ENCODE assay signal across 12 cellular contexts in genomic region chr7:150801242-150801945, GRCh38. TPM values are rescaled to one million over a fixed set of nuclear protein-coding genes. Genes with fewer than 3 reads are reported as not detected.
DNase-seq lines count a peak whose midpoint lies in the region; ATAC-seq and TF ChIP-seq lines count a peak whose summit lies in the region.
"Had no signal": no experiment of that assay in that cellular context is flagged by ENCODE, and none has a peak within 500 bp of the region (broad histone marks: within the 10 kb centered on the region; RNA-seq: fewer than 3 reads in every experiment).

No MANE protein-coding gene starts in this region.

- H3K27me3 Mint-ChIP-seq in activated T-cell treated with anti-CD3 and anti-CD28 coated beads, Interleukin-2, amount 50 U/mL, for 72 hours (ENCODE audit: low read depth) = peaks cover 48% of the 10 kb centered on the region
- H3K27me3 Mint-ChIP-seq in type B pancreatic cell = peaks cover 66% of the 10 kb centered on the region

- peaks cover under 1 to 7% of the 10 kb centered on the region in 2 donors for H3K9me3 Mint-ChIP-seq in activated T-cell treated with anti-CD3 and anti-CD28 coated beads, Interleukin-2, amount 50 U/mL, for 72 hours
- peaks cover 5% of the 10 kb centered on the region for H3K9me3 Mint-ChIP-seq in type B pancreatic cell

- no peak for DNase-seq in activated T-cell treated with anti-CD3 and anti-CD28 coated beads, Interleukin-2, amount 50 U/mL, for 72 hours
- DNase-seq in activated T-cell treated with anti-CD3 and anti-CD28 coated beads, Interleukin-2, amount 50 U/mL, for 48 hours = no peak
- DNase-seq in type B pancreatic cell (ENCODE audit: extremely low spot score, unreplicated experiment) (no peak), A172 (ENCODE audit: low spot score) (no peak), ureter (ENCODE audit: low spot score) (no peak)
- no peak for DNase-seq in activated CD8-positive, alpha-beta memory T cell treated with anti-CD3 and anti-CD28 coated beads, Interleukin-2, amount 50 U/mL, for 4 hours
- DNase-seq: Kasumi-1, PC-9 had no signal

- TF ChIP-seq CTCF in type B pancreatic cell (conservative IDR thresholded peaks at IDR 0.05) = no peak

- H3K4me1 ChIP-seq in esophagus (ENCODE audit: control insufficient read depth in 2 of 2, insufficient read depth in 2 of 2, low read length in 1 of 2) = no peaks in the 10 kb centered on the region
- peaks cover 15% of the 10 kb centered on the region for H3K4me1 ChIP-seq in mucosa of stomach (ENCODE audit: control insufficient read depth, insufficient read depth, low read length)

- H3K4me3 ChIP-seq in esophagus (ENCODE audit: low read depth in 1 of 2, low read length in 2 of 2) = peak overlapping the region; percentile 39 to 61
- no peak overlapping the region for H3K4me3 ChIP-seq in mucosa of stomach (ENCODE audit: low read length)
- H3K4me3 ChIP-seq: PC-9 had no signal

- H3K36me3 ChIP-seq in esophagus (ENCODE audit: control insufficient read depth in 2 of 2, insufficient read depth in 2 of 2, low read length in 1 of 2) = no peaks in the 10 kb centered on the region
- H3K36me3 ChIP-seq in mucosa of stomach (ENCODE audit: control insufficient read depth, insufficient read depth, low read length) = no peaks in the 10 kb centered on the region

- H3K4me3 Mint-ChIP-seq in activated T-cell treated with anti-CD3 and anti-CD28 coated beads, Interleukin-2, amount 50 U/mL, for 72 hours = peak overlapping the region; percentile 46 to 50
- peak overlapping the region; percentile 82 for H3K4me3 Mint-ChIP-seq in type B pancreatic cell

- WGBS in esophagus, 2 donors = 31 to 35% methylated on average over 26 of the region's 26 CpGs

- peaks cover 0 to 3% of the 10 kb centered on the region in 2 donors for H3K36me3 Mint-ChIP-seq in activated T-cell treated with anti-CD3 and anti-CD28 coated beads, Interleukin-2, amount 50 U/mL, for 72 hours (ENCODE audit: insufficient read depth in 2 of 2)
- no peaks in the 10 kb centered on the region for H3K36me3 Mint-ChIP-seq in type B pancreatic cell

- H3K27me3 ChIP-seq in esophagus (ENCODE audit: control insufficient read depth in 1 of 2, insufficient read depth in 2 of 2, low read length in 2 of 2) (peaks cover 0 to 8% of the 10 kb centered on the region in 2 donors), mucosa of stomach (ENCODE audit: control insufficient read depth, insufficient read depth, low read length) (peaks cover 10% of the 10 kb centered on the region)

- H3K27ac ChIP-seq in esophagus (ENCODE audit: low read depth in 2 of 2, low read length in 1 of 2) = peak overlapping the region; percentile 51 to 66
- H3K27ac ChIP-seq: PC-9 had no signal

- no peak overlapping the region for H3K27ac Mint-ChIP-seq in activated T-cell treated with anti-CD3 and anti-CD28 coated beads, Interleukin-2, amount 50 U/mL, for 72 hours
- no peak overlapping the region for H3K27ac Mint-ChIP-seq in type B pancreatic cell

- peak in 1 of 2 donors; percentile 7 for ATAC-seq in activated T-cell treated with anti-CD3 and anti-CD28 coated beads, Interleukin-2, amount 50 U/mL, for 72 hours (replicated peaks in 1 of 2)

- H3K9me3 ChIP-seq in esophagus (ENCODE audit: control insufficient read depth in 2 of 2, insufficient read depth in 1 of 2, low read depth in 1 of 2, low read length in 1 of 2) = peaks cover 0 to 6% of the 10 kb centered on the region in 2 donors
- peaks cover under 1% of the 10 kb centered on the region for H3K9me3 ChIP-seq in mucosa of stomach (ENCODE audit: control insufficient read depth, low read length)

- peak overlapping the region; percentile 77 for H3K9ac ChIP-seq in mucosa of stomach (ENCODE audit: low read length)

- no peaks in the 10 kb centered on the region for H3K4me1 Mint-ChIP-seq in activated T-cell treated with anti-CD3 and anti-CD28 coated beads, Interleukin-2, amount 50 U/mL, for 72 hours (ENCODE audit: low read depth)
- no peaks in the 10 kb centered on the region for H3K4me1 Mint-ChIP-seq in type B pancreatic cell (ENCODE audit: unreplicated experiment)

RNA-seq across cellular contexts. Expression of gene TMEM176A, which starts 0.8 kb away (rescaled TPM):
- under 1 TPM; 0.24 to 0.30 TPM for total RNA-seq in activated T-cell treated with anti-CD3 and anti-CD28 coated beads, Interleukin-2, amount 50 U/mL, for 72 hours
- 1 to 10 TPM; 4.8 to 9.4 TPM for polyA plus RNA-seq in esophagus
- total RNA-seq in type B pancreatic cell (ENCODE audit: low replicate concordance) (90.1 and 106 TPM in 2 replicates), ureter (30.7 TPM)
- not detected in 2 replicates for total RNA-seq in A172 (2014; rRNA removed; shearing (Covaris generic))
- total RNA-seq: activated CD8-positive, alpha-beta memory T cell treated with anti-CD3 and anti-CD28 coated beads for 36 hours; endothelial cell of umbilical vein; PC-9 had no signal
- polyA plus RNA-seq: endothelial cell of umbilical vein had no signal

RNA-seq across cellular contexts. Expression of gene TMEM176B, which starts 1.2 kb away (rescaled TPM):
- not detected for total RNA-seq in activated T-cell treated with anti-CD3 and anti-CD28 coated beads, Interleukin-2, amount 50 U/mL, for 72 hours
- polyA plus RNA-seq in esophagus = 10 to 100 TPM in 1 of 2 donors, 1 to 10 TPM in 1; 5.7 to 15.6 TPM
- total RNA-seq in type B pancreatic cell (ENCODE audit: low replicate concordance) = 72.9 and 98.5 TPM in 2 replicates
- not detected in 2 replicates for total RNA-seq in A172 (2014; rRNA removed; shearing (Covaris generic))
- 32.7 TPM for total RNA-seq in ureter
- total RNA-seq: activated CD8-positive, alpha-beta memory T cell treated with anti-CD3 and anti-CD28 coated beads for 36 hours; endothelial cell of umbilical vein had no signal

RNA-seq across cellular contexts. Expression of gene AOC1, which starts 50.9 kb away (rescaled TPM):
- total RNA-seq in activated T-cell treated with anti-CD3 and anti-CD28 coated beads, Interleukin-2, amount 50 U/mL, for 72 hours = not detected
- polyA plus RNA-seq in esophagus = 1 to 10 TPM in 1 of 2 donors, under 1 TPM in 1; 0.75 to 1.6 TPM
- total RNA-seq in type B pancreatic cell (ENCODE audit: low replicate concordance) = 21.4 and 26.2 TPM in 2 replicates
- total RNA-seq in A172 (2014; rRNA removed; shearing (Covaris generic)) = not detected in 2 replicates
- 1.5 TPM for total RNA-seq in ureter
- total RNA-seq: activated CD8-positive, alpha-beta memory T cell treated with anti-CD3 and anti-CD28 coated beads for 36 hours; endothelial cell of umbilical vein had no signal
- polyA plus RNA-seq: endothelial cell of umbilical vein had no signal

Comparison
In these comparisons a context has a peak if more than half of its experiments do, and no peak if none do; other contexts are left out.
1. RNA of gene TMEM176A, which starts 0.8 kb away (total RNA-seq): 90.1 to 106 TPM in type B pancreatic cell and 30.7 TPM in ureter (single experiment); 0.24 to 0.30 TPM in activated T-cell treated with anti-CD3 and anti-CD28 coated beads, Interleukin-2, amount 50 U/mL, for 72 hours and not detected in A172; every median in the first group is over 10 times any median in the second.
2. RNA of gene TMEM176B, which starts 1.2 kb away (total RNA-seq): 72.9 to 98.5 TPM in type B pancreatic cell and 32.7 TPM in ureter (single experiment); not detected in activated T-cell treated with anti-CD3 and anti-CD28 coated beads, Interleukin-2, amount 50 U/mL, for 72 hours and not detected in A172; every median in the first group is over 10 times any median in the second.